In the genomic region with DNA sequence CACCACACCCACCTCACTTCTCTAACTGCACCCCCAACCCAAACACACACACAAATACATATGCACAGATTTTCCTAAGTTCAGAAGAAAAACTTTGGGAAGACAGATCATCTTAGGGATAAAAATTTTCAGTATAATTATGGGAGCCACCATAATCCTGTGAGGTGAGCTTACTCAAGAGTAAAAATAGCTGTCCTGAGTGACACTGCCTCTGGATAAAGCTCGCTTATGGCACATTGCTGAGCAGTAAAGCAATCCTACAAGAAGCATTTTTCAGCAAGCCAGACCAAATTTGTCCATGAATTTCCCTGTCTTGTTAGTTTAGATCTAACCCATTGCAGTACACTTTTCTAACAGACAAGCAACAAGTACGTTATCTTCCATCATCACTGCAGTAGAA, we compare ENCODE assay signal across 32 cellular contexts.
"Had no signal": no experiment of that assay in that cellular context is flagged by ENCODE, and none has a peak within 500 bp of the region (broad histone marks: within the 10 kb centered on the region; RNA-seq: fewer than 3 reads in every experiment).

No MANE protein-coding gene starts in this region.

- H3K27ac ChIP-seq: adrenal gland, ascending aorta, body of pancreas, brain microvascular endothelial cell, breast epithelium, cardiac muscle cell had no signal

- H3K27me3 ChIP-seq: adrenal gland, ascending aorta, body of pancreas, brain microvascular endothelial cell, breast epithelium, cardiac muscle cell had no signal

- H3K4me3 ChIP-seq: adrenal gland, ascending aorta, body of pancreas, breast epithelium, cardiac muscle cell had no signal

- ATAC-seq: activated naive CD4-positive, alpha-beta T cell treated with anti-CD3 and anti-CD28 coated beads, Interleukin-2, amount 50 U/mL, for 72 hours; activated naive CD8-positive, alpha-beta T cell treated with anti-CD3 and anti-CD28 coated beads, Interleukin-2, amount 50 U/mL, for 24 hours; activated T-cell treated with anti-CD3 and anti-CD28 coated beads, Interleukin-2, amount 50 U/mL, for 4 hours; activated T-cell treated with anti-CD3 and anti-CD28 coated beads, Interleukin-2, amount 50 U/mL, for 72 hours; activated T-helper 17 cell treated with anti-CD3 and anti-CD28 coated beads, Interleukin-2, amount 50 U/mL, for 72 hours; body of pancreas had no signal

- H3K36me3 ChIP-seq: adrenal gland, ascending aorta, brain microvascular endothelial cell, breast epithelium, cardiac muscle cell had no signal

- H3K9me3 ChIP-seq: adrenal gland, ascending aorta, body of pancreas, breast epithelium had no signal

- H3K4me1 ChIP-seq: adrenal gland, ascending aorta, body of pancreas, breast epithelium had no signal

- DNase-seq: activated effector memory CD4-positive, alpha-beta T cell treated with anti-CD3 and anti-CD28 coated beads, Interleukin-2, amount 50 U/mL, for 16 hours; activated effector memory CD4-positive, alpha-beta T cell treated with Interleukin-2 at 50 U/mL for 16 hours; activated gamma-delta T cell; activated gamma-delta T cell treated with Interleukin-2 at 50 U/mL for 16 hours; activated naive CD4-positive, alpha-beta T cell; activated naive CD4-positive, alpha-beta T cell treated with anti-CD3 and anti-CD28 coated beads for 36 hours; activated naive CD4-positive, alpha-beta T cell treated with anti-CD3 and anti-CD28 coated beads, Interleukin-2, amount 10 ng/mL, durations not matched to agents 7 days and 5 days; activated naive CD4-positive, alpha-beta T cell treated with anti-CD3 and anti-CD28 coated beads, Interleukin-2, amount 50 U/mL, for 16 hours; activated naive CD4-positive, alpha-beta T cell treated with Interleukin-2 at 50 U/mL for 16 hours; activated naive CD8-positive, alpha-beta T cell treated with anti-CD3 and anti-CD28 coated beads for 36 hours; activated naive CD8-positive, alpha-beta T cell treated with anti-CD3 and anti-CD28 coated beads, Interleukin-2, amount 10 ng/mL, durations not matched to agents 7 days and 5 days; activated naive CD8-positive, alpha-beta T cell treated with anti-CD3 and anti-CD28 coated beads, Interleukin-2, amount 50 U/mL, for 24 hours; activated T-cell treated with anti-CD3 and anti-CD28 coated beads, Interleukin-2, amount 50 U/mL, for 1 hour; activated T-cell treated with anti-CD3 and anti-CD28 coated beads, Interleukin-2, amount 50 U/mL, for 24 hours; activated T-cell treated with anti-CD3 and anti-CD28 coated beads, Interleukin-2, amount 50 U/mL, for 4 hours; activated T-cell treated with anti-CD3 and anti-CD28 coated beads, Interleukin-2, amount 50 U/mL, for 48 hours; activated T-cell treated with anti-CD3 and anti-CD28 coated beads, Interleukin-2, amount 50 U/mL, for 72 hours; adrenal gland; amniotic stem cell; amygdala; anterior cingulate cortex; aorta; body of pancreas; brain microvascular endothelial cell; caudate nucleus; central memory CD4-positive, alpha-beta T cell; cerebellar nuclear complex had no signal
